ENCODE assay signal across 12 cellular contexts in the genomic region with DNA sequence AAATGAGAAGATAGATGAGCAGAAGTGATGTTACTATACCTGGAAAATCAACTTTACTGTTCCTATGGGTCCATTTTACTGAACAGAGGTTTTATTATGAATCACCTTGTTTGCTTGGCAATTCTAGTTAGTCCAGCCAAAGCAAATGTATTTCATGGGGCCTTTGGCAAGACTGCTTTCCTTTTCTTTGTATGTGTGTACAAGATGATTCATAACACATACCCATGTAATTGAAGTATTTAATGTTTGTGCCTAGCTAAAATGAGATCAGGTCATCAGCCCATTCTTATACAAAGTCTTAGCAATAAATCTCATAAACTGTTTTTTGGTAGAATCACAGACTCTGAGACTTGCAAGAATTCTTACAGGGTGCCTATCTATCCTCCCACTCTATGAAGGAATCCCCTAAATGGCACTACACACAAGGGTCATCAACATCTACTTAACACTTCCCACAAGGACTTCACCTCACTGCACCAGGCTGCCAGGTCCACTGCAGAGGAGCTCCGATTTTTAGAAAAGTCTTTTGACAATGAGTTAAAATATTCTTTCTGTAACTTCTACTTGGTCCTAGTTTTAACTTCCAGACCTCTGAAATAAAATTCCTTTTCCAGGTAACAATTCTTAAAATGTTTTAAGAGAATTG. TPM values are rescaled to one million over a fixed set of nuclear protein-coding genes. Genes with fewer than 3 reads are reported as not detected.
DNase-seq lines count a peak whose midpoint lies in the region; ATAC-seq and TF ChIP-seq lines count a peak whose summit lies in the region.
"Had no signal": no experiment of that assay in that cellular context is flagged by ENCODE, and none has a peak within 500 bp of the region (broad histone marks: within the 10 kb centered on the region; RNA-seq: fewer than 3 reads in every experiment).

No MANE protein-coding gene starts in this region.

- H3K27me3 Mint-ChIP-seq in activated CD4-positive, alpha-beta memory T cell treated with anti-CD3 and anti-CD28 coated beads, Interleukin-2, amount 10 ng/mL, durations not matched to agents 7 days and 5 days, result no peaks in the 10 kb centered on the region

- peaks cover 16% of the 10 kb centered on the region for H3K4me1 Mint-ChIP-seq in activated CD4-positive, alpha-beta memory T cell treated with anti-CD3 and anti-CD28 coated beads, Interleukin-2, amount 10 ng/mL, durations not matched to agents 7 days and 5 days

- CTCF ChIA-PET in HEK293 (lab: Yijun Ruan, JAX), result interaction anchor here (1.6 kb wide), 1 partner anchor 52 kb away, joined by 4 read pairs; no protein-coding TSS in a partner anchor
- CTCF ChIA-PET in activated CD4-positive, alpha-beta memory T cell treated with anti-CD3 and anti-CD28 coated beads, Interleukin-2, amount 10 ng/mL, durations not matched to agents 7 days and 5 days (lab: Charles Lee), result no interaction called here

- H4K20me1 ChIP-seq in fibroblast of lung (ENCODE audit: control insufficient read depth, extremely low read depth, insufficient read depth, low read length), result no peaks in the 10 kb centered on the region

- no peak overlapping the region for H2AFZ ChIP-seq in fibroblast of lung (ENCODE audit: low read length)

- H3K4me3 Mint-ChIP-seq in activated CD4-positive, alpha-beta memory T cell treated with anti-CD3 and anti-CD28 coated beads, Interleukin-2, amount 10 ng/mL, durations not matched to agents 7 days and 5 days, result no peak overlapping the region
- H3K4me3 Mint-ChIP-seq: activated T-cell treated with anti-CD3 and anti-CD28 coated beads, Interleukin-2, amount 50 U/mL, for 4 hours had no signal

- no peaks in the 10 kb centered on the region for H3K36me3 ChIP-seq in HEK293 (ENCODE audit: control insufficient read depth in 2 of 2, insufficient read depth in 1 of 2, low read length in 2 of 2)
- peaks cover 4% of the 10 kb centered on the region; the same call in 1 of the 2 replicates for H3K36me3 ChIP-seq in RWPE2 (ENCODE audit: low read depth)
- no peaks in the 10 kb centered on the region for H3K36me3 ChIP-seq in fibroblast of lung (ENCODE audit: control insufficient read depth, insufficient read depth, low read length)

- H3K27ac Mint-ChIP-seq in activated CD4-positive, alpha-beta memory T cell treated with anti-CD3 and anti-CD28 coated beads, Interleukin-2, amount 10 ng/mL, durations not matched to agents 7 days and 5 days, result no peak overlapping the region

- POLR2A ChIA-PET in HEK293 (lab: Yijun Ruan, JAX), result no interaction called here
- POLR2A ChIA-PET in activated CD4-positive, alpha-beta memory T cell treated with anti-CD3 and anti-CD28 coated beads, Interleukin-2, amount 10 ng/mL, durations not matched to agents 7 days and 5 days (lab: Charles Lee), result no interaction called here

- no peaks in the 10 kb centered on the region for H3K27me3 ChIP-seq in RWPE2 (ENCODE audit: insufficient read depth, poor library complexity, severe bottlenecking)
- no peaks in the 10 kb centered on the region for H3K27me3 ChIP-seq in fibroblast of lung (ENCODE audit: control insufficient read depth, insufficient read depth, low read length)

- H3K4me1 ChIP-seq in HEK293 (ENCODE audit: control insufficient read depth, insufficient read depth, low read length) (peaks cover 8% of the 10 kb centered on the region; the same call in 1 of the 2 replicates), RWPE2 (ENCODE audit: insufficient read depth, poor library complexity, severe bottlenecking) (peaks cover 39% of the 10 kb centered on the region), fibroblast of lung (ENCODE audit: control insufficient read depth, extremely low read depth, insufficient read depth, low read length) (no peaks in the 10 kb centered on the region)

- DNase-seq in RWPE2 (ENCODE audit: low spot score) (no peak), fibroblast of lung (ENCODE audit: low read depth in 2 of 2) (peak; percentile 59 to 74), stromal cell of bone marrow (ENCODE audit: low read depth) (peak; percentile 77), NCI-H1105 treated with DMSO at 0.1 percent for 48 hours (lab: John Stamatoyannopoulos, UW) (no peak)
- no peak for DNase-seq in activated CD4-positive, alpha-beta memory T cell treated with anti-CD3 and anti-CD28 coated beads, Interleukin-2, amount 10 ng/mL, durations not matched to agents 7 days and 5 days
- DNase-seq: activated T-cell treated with anti-CD3 and anti-CD28 coated beads, Interleukin-2, amount 50 U/mL, for 4 hours; GDM1; stimulated activated CD4-positive, alpha-beta T cell treated with anti-CD3 and anti-CD28 coated beads, Interleukin-12 subunit alpha, Interleukin-12 subunit beta, amount 100 ng/mL, for 4 hours had no signal

- H3K9me3 ChIP-seq in HEK293 (ENCODE audit: control insufficient read depth, insufficient read depth, low read depth, low read length) (no peaks in the 10 kb centered on the region), RWPE2 (ENCODE audit: severe bottlenecking) (no peaks in the 10 kb centered on the region), fibroblast of lung (ENCODE audit: control insufficient read depth, insufficient read depth, low read depth, low read length) (no peaks in the 10 kb centered on the region)

- H3K36me3 Mint-ChIP-seq in activated CD4-positive, alpha-beta memory T cell treated with anti-CD3 and anti-CD28 coated beads, Interleukin-2, amount 10 ng/mL, durations not matched to agents 7 days and 5 days (ENCODE audit: low read depth), result no peaks in the 10 kb centered on the region

- TF ChIP-seq CTCF in HEK293 (tag by site-specific recombination; IDR thresholded peaks at IDR 0.05) (no peak), RWPE2 (IDR thresholded peaks at IDR 0.05; ENCODE audit: poor library complexity, severe bottlenecking) (no peak), fibroblast of lung (conservative IDR thresholded peaks at IDR 0.05 in 1 of 2, IDR thresholded peaks at IDR 0.05 in 1 of 2; ENCODE audit: low read depth in 1 of 2, low read length in 2 of 2) (no peak)

- H3K4me2 ChIP-seq in fibroblast of lung (ENCODE audit: extremely low read depth, insufficient read depth, low read length), result no peak overlapping the region

- H3K4me3 ChIP-seq in HEK293 (ENCODE audit: low read depth, low read length) (no peak overlapping the region), RWPE2 (ENCODE audit: severe bottlenecking) (no peak overlapping the region), fibroblast of lung (replicated peaks in 1 of 4; ENCODE audit: control extremely low read depth in 1 of 4, insufficient read depth in 1 of 4, low read depth in 3 of 4, low read length in 4 of 4) (no peak overlapping the region)

- no peak overlapping the region for H3K9ac ChIP-seq in fibroblast of lung (ENCODE audit: insufficient read depth, low read length)

- H3K27ac ChIP-seq in HEK293 (ENCODE audit: extremely low read depth, low read depth, low read length), result no peak overlapping the region
- peak overlapping the region; percentile 87 for H3K27ac ChIP-seq in RWPE2 (ENCODE audit: poor library complexity, severe bottlenecking)
- H3K27ac ChIP-seq in fibroblast of lung (ENCODE audit: insufficient read depth, low read length), result no peak overlapping the region

- H3K9me3 Mint-ChIP-seq in activated CD4-positive, alpha-beta memory T cell treated with anti-CD3 and anti-CD28 coated beads, Interleukin-2, amount 10 ng/mL, durations not matched to agents 7 days and 5 days, result no peaks in the 10 kb centered on the region
- H3K9me3 Mint-ChIP-seq: activated T-cell treated with anti-CD3 and anti-CD28 coated beads, Interleukin-2, amount 50 U/mL, for 4 hours had no signal

- ATAC-seq in RWPE2 (ENCODE audit: low read depth), result peak; percentile 90
- no peak for ATAC-seq in HG03045 (IDR thresholded peaks at IDR 0.05; ENCODE audit: unreplicated experiment)
- ATAC-seq: activated T-cell treated with anti-CD3 and anti-CD28 coated beads, Interleukin-2, amount 50 U/mL, for 4 hours had no signal

- no peaks in the 10 kb centered on the region for H3K79me2 ChIP-seq in fibroblast of lung (ENCODE audit: control insufficient read depth, insufficient read depth, low read length)

TF ChIP-seq in HEK293, 187 proteins besides CTCF, POLR2A, EP300 and RAD21 (continues in another document):
- TF ChIP-seq ZNF138 (tag by site-specific recombination; IDR thresholded peaks at IDR 0.05; ENCODE audit: borderline replicate concordance) (no peak), ZNF660 (tag by site-specific recombination; IDR thresholded peaks at IDR 0.05) (peak; percentile 48), RBAK (tag by site-specific recombination; IDR thresholded peaks at IDR 0.05) (no peak), ZNF776 (tag by site-specific recombination; IDR thresholded peaks at IDR 0.05; ENCODE audit: borderline replicate concordance) (no peak), ZNF174 (tag by site-specific recombination; IDR thresholded peaks at IDR 0.05) (no peak)
- TF ChIP-seq, protein P1, sequence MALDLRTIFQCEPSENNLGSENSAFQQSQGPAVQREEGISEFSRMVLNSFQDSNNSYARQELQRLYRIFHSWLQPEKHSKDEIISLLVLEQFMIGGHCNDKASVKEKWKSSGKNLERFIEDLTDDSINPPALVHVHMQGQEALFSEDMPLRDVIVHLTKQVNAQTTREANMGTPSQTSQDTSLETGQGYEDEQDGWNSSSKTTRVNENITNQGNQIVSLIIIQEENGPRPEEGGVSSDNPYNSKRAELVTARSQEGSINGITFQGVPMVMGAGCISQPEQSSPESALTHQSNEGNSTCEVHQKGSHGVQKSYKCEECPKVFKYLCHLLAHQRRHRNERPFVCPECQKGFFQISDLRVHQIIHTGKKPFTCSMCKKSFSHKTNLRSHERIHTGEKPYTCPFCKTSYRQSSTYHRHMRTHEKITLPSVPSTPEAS (tag by site-specific recombination; IDR thresholded peaks at IDR 0.05), result 0 out of 2 replicates have a peak, but pooled peaks have one; percentile 9
- TF ChIP-seq, protein P2, sequence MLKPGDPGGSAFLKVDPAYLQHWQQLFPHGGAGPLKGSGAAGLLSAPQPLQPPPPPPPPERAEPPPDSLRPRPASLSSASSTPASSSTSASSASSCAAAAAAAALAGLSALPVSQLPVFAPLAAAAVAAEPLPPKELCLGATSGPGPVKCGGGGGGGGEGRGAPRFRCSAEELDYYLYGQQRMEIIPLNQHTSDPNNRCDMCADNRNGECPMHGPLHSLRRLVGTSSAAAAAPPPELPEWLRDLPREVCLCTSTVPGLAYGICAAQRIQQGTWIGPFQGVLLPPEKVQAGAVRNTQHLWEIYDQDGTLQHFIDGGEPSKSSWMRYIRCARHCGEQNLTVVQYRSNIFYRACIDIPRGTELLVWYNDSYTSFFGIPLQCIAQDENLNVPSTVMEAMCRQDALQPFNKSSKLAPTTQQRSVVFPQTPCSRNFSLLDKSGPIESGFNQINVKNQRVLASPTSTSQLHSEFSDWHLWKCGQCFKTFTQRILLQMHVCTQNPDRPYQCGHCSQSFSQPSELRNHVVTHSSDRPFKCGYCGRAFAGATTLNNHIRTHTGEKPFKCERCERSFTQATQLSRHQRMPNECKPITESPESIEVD (tag by site-specific recombination; IDR thresholded peaks at IDR 0.05), result peak; percentile 52; the same call in 1 of the 2 replicates

RNA-seq across cellular contexts. Expression of a gene that starts 58.5 kb away (rescaled TPM):
- 3.3 and 7.6 TPM in 2 replicates for total RNA-seq in fibroblast of lung
- 1.8 and 4.3 TPM in 2 replicates for polyA plus RNA-seq in fibroblast of lung
- polyA plus RNA-seq in fibroblast of lung (2012), result 1.2 and 2.2 TPM in 2 replicates
- 1.9 and 13.4 TPM in 2 replicates for polyA minus RNA-seq in fibroblast of lung (ENCODE audit: low replicate concordance)
- total RNA-seq in activated CD4-positive, alpha-beta memory T cell treated with anti-CD3 and anti-CD28 coated beads, Interleukin-2, amount 10 ng/mL, durations not matched to agents 7 days and 5 days, result 1 to 10 TPM; 1.7 to 2.1 TPM
- total RNA-seq: chondrocyte, myocyte had no signal

Comparison
In these comparisons a context has a peak if more than half of its experiments do, and no peak if none do; other contexts are left out.
1. DNase-seq: peak in fibroblast of lung (2 of 2) and stromal cell of bone marrow (single experiment); none in RWPE2 (single experiment), activated CD4-positive, alpha-beta memory T cell treated with anti-CD3 and anti-CD28 coated beads, Interleukin-2, amount 10 ng/mL, durations not matched to agents 7 days and 5 days (single experiment) and NCI-H1105 treated with DMSO at 0.1 percent for 48 hours (single experiment).